ENCODE assay signal across 10 cellular contexts in the genomic region with DNA sequence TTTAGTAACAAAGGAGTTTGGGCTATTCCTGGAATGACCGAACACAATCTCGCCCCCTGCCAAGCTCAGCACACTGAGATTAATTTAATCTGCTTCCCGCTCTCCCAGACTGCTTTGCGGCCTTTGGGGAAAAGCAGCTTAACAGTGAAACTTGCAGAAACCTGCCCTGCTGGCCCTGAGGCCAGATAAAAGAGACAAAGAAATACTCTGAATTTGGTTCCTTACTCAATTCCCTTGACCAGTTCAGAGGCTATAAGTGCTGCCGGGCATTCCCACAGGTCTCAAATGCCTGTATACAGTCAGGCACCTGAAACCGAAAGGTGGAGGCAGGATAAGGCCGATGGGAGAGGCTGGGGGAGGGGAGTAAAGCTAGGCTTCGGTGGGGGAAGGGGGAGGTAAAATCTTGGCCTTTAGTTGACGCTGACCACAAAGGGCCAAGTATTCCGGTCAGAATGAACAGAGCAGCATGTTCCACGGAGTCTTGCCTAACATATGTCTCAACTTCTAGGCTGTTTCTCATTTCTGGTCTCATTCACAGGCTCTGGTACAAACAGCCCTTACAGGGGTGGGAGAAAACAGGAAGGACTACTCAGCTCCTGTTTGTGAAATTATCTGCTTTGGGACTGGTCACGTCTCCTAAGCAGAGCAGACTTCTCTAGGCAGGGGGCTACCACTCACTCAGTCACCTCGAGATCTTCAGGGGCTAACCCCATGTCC. TPM values are rescaled to one million over a fixed set of nuclear protein-coding genes. Genes with fewer than 3 reads are reported as not detected.
A peak's percentile ranks its signal among the peaks of the same experiment; 100 is the strongest.
DNase-seq lines count a peak whose midpoint lies in the region; FAIRE-seq and TF ChIP-seq lines count a peak whose summit lies in the region.
"Had no signal": no experiment of that assay in that cellular context is flagged by ENCODE, and none has a peak within 500 bp of the region (broad histone marks: within the 10 kb centered on the region; RNA-seq: fewer than 3 reads in every experiment).

No MANE protein-coding gene starts in this region.

- CTCF ChIA-PET in endothelial cell of umbilical vein (lab: Charles Lee) = interaction anchor here (0.9 to 2.7 kb wide), 8 partner anchors 9 to 43 kb away, joined by 3 to 15 read pairs (median 3); no protein-coding TSS in a partner anchor

- peak; percentile 48 for FAIRE-seq in endothelial cell of umbilical vein (lab: Jason Lieb, UNC)
- FAIRE-seq: TTC549 had no signal

- H3K9ac ChIP-seq in NT2/D1 (ENCODE audit: insufficient read length, low read depth) (peak overlapping the region; percentile 27), endothelial cell of umbilical vein (replicated peaks; ENCODE audit: extremely low read depth, insufficient read depth, low read length) (no peak overlapping the region)

- H3K27ac ChIP-seq in endothelial cell of umbilical vein (ENCODE audit: insufficient read depth, low read depth, low read length) = no peak overlapping the region
- peak overlapping the region; percentile 96 for H3K27ac ChIP-seq in muscle layer of duodenum (ENCODE audit: low read length)

- TF ChIP-seq POLR2A in endothelial cell of umbilical vein (IDR thresholded peaks at IDR 0.05; ENCODE audit: low read depth, low read length) = no peak

- POLR2A ChIA-PET in endothelial cell of umbilical vein (lab: Charles Lee) = interaction anchor here (1.5 to 2.0 kb wide), 2 partner anchors 9 to 11 kb away, joined by 5 to 7 read pairs; no protein-coding TSS in a partner anchor

- no peaks in the 10 kb centered on the region for H3K27me3 ChIP-seq in NT2/D1 (ENCODE audit: insufficient read depth, insufficient read length)
- no peaks in the 10 kb centered on the region for H3K27me3 ChIP-seq in endothelial cell of umbilical vein (ENCODE audit: control insufficient read depth in 2 of 2, insufficient read depth in 2 of 2, low read length in 2 of 2)
- H3K27me3 ChIP-seq in muscle layer of duodenum (ENCODE audit: low read depth, low read length) = no peaks in the 10 kb centered on the region

- H3K9me1 ChIP-seq in endothelial cell of umbilical vein (replicated peaks; ENCODE audit: control insufficient read depth, extremely low read depth, insufficient read depth, low read length) = no peaks in the 10 kb centered on the region

- H3K4me1 ChIP-seq in NT2/D1 (ENCODE audit: insufficient read depth, insufficient read length) (peaks cover 28% of the 10 kb centered on the region), endothelial cell of umbilical vein (ENCODE audit: control insufficient read depth, extremely low read depth, insufficient read depth, low read length) (peaks cover 68% of the 10 kb centered on the region), muscle layer of duodenum (ENCODE audit: control insufficient read depth in 1 of 2, insufficient read depth in 2 of 2, low read length in 2 of 2) (peaks cover 58 to 83% of the 10 kb centered on the region in 2 donors)

- DNase-seq in AG09309 (ENCODE audit: low read depth) (peak; percentile 86), NT2/D1 (ENCODE audit: low read depth, low spot score) (no peak), endothelial cell of umbilical vein (ENCODE audit: low read depth, low spot score) (peak; percentile 66), GM10266 (ENCODE audit: extremely low spot score) (no peak), NCI-H2196 treated with DMSO at 0.1 percent for 48 hours (lab: John Stamatoyannopoulos, UW; ENCODE audit: unreplicated experiment) (no peak), OCI-M2 (lab: John Stamatoyannopoulos, UW; ENCODE audit: unreplicated experiment) (no peak)
- DNase-seq in stimulated activated naive CD4-positive, alpha-beta T cell treated with Interleukin-2 at 50 U/mL for 16 hours (lab: John Stamatoyannopoulos, UW) = no peak

- dilution Hi-C loops in endothelial cell of umbilical vein (cut with MboI; ENCODE audit: extremely low pct_ligation_motif_present, low sequenced_read_pairs) = no loop called here

- no TSS peak for BruUV-seq in endothelial cell of umbilical vein (replicated peaks; lab: Mats Ljungman, UMichigan)

- H3K9me3 ChIP-seq in NT2/D1 (ENCODE audit: insufficient read depth, low read length) = no peaks in the 10 kb centered on the region
- H3K9me3 ChIP-seq in endothelial cell of umbilical vein (replicated peaks; ENCODE audit: control insufficient read depth, insufficient read depth, low read length) = no peaks in the 10 kb centered on the region
- no peaks in the 10 kb centered on the region for H3K9me3 ChIP-seq in muscle layer of duodenum (ENCODE audit: control insufficient read depth in 1 of 2, low read length in 2 of 2)

- intact Hi-C loops in endothelial cell of umbilical vein (cut with micrococcal nuclease) = loop anchor here (1.0 kb wide), 1 partner anchor 43 kb away; no protein-coding TSS in a partner anchor

- H3K36me3 ChIP-seq in NT2/D1 (ENCODE audit: insufficient read depth, insufficient read length, low read length) (peaks cover 42% of the 10 kb centered on the region), endothelial cell of umbilical vein (ENCODE audit: control insufficient read depth in 2 of 2, extremely low read depth in 1 of 2, insufficient read depth in 2 of 2, low read length in 2 of 2) (peaks cover 0 to 5% of the 10 kb centered on the region in 2 experiments), muscle layer of duodenum (ENCODE audit: control insufficient read depth in 1 of 2, insufficient read depth in 2 of 2, low read length in 2 of 2) (peaks cover 13 to 19% of the 10 kb centered on the region in 2 donors)

- no peak overlapping the region for H2AFZ ChIP-seq in endothelial cell of umbilical vein (ENCODE audit: low read depth, low read length)

- peak overlapping the region; percentile 4 for H3K4me2 ChIP-seq in endothelial cell of umbilical vein (ENCODE audit: insufficient read depth, low read length)

- peaks cover 7% of the 10 kb centered on the region for H4K20me1 ChIP-seq in endothelial cell of umbilical vein (replicated peaks; ENCODE audit: control insufficient read depth, extremely low read depth, insufficient read depth, low read length)

- no peak for TF ChIP-seq CTCF in AG09309 (IDR thresholded peaks at IDR 0.05; ENCODE audit: control insufficient read depth, insufficient read depth, low read depth, low read length, missing control alignments)
- no peak for TF ChIP-seq CTCF in endothelial cell of umbilical vein (IDR thresholded peaks at IDR 0.05; ENCODE audit: extremely low read depth in 1 of 2, insufficient read depth in 1 of 2, low read depth in 1 of 2, low read length in 2 of 2)
- TF ChIP-seq CTCF in GM10266 (IDR thresholded peaks at IDR 0.05; ENCODE audit: control insufficient read depth, insufficient read depth, low read depth, missing control alignments) = no peak

- peaks cover 94% of the 10 kb centered on the region for H3K79me2 ChIP-seq in endothelial cell of umbilical vein (ENCODE audit: control insufficient read depth, insufficient read depth, low read length)

- H3K4me3 ChIP-seq in AG09309 (ENCODE audit: control insufficient read depth, low read depth, low read length) = no peak overlapping the region
- no peak overlapping the region for H3K4me3 ChIP-seq in NT2/D1 (ENCODE audit: insufficient read length, low read depth)
- no peak overlapping the region for H3K4me3 ChIP-seq in endothelial cell of umbilical vein (replicated peaks in 1 of 3; ENCODE audit: insufficient read depth in 1 of 3, low read depth in 1 of 3, low read length in 3 of 3)
- peak overlapping the region; percentile 9 to 46 for H3K4me3 ChIP-seq in muscle layer of duodenum (ENCODE audit: low read depth in 1 of 2, low read length in 2 of 2)

TF ChIP-seq in endothelial cell of umbilical vein, 7 proteins besides CTCF, POLR2A, EP300 and RAD21:
- peak; percentile 26 for TF ChIP-seq POLR2AphosphoS5 (IDR thresholded peaks at IDR 0.05; ENCODE audit: insufficient read depth, low read depth, low read length)
- TF ChIP-seq JUN (IDR thresholded peaks at IDR 0.05; ENCODE audit: borderline replicate concordance, insufficient read depth, insufficient read length, low read depth) = no peak

RNA-seq across cellular contexts. Expression of a gene that starts 17.8 kb away (rescaled TPM):
- total RNA-seq in endothelial cell of umbilical vein = not detected in 2 replicates
- 0.11 TPM in 1 of 2 replicates, not detected in the other for polyA plus RNA-seq in endothelial cell of umbilical vein
- polyA plus RNA-seq in endothelial cell of umbilical vein (2011; cell fraction: cytosol; rRNA removed) = not detected in 2 replicates
- polyA plus RNA-seq in endothelial cell of umbilical vein (2011; cell fraction: nucleus; rRNA removed) = not detected in 2 replicates
- not detected in 2 replicates for polyA plus RNA-seq in endothelial cell of umbilical vein (2012)
- polyA minus RNA-seq in endothelial cell of umbilical vein = not detected in 2 replicates
- polyA minus RNA-seq in endothelial cell of umbilical vein (2011; cell fraction: cytosol; rRNA and poly(A)+ RNA removed) = not detected
- polyA minus RNA-seq in endothelial cell of umbilical vein (2011; cell fraction: nucleus; rRNA and poly(A)+ RNA removed) = 0.43 TPM in 1 of 2 replicates, not detected in the other
- total RNA-seq: Daoy had no signal

Comparison
In these comparisons a context has a peak if more than half of its experiments do, and no peak if none do; other contexts are left out.
1. DNase-seq: peak in AG09309 (single experiment) and endothelial cell of umbilical vein (single experiment); none in NT2/D1 (single experiment), GM10266 (single experiment), stimulated activated naive CD4-positive, alpha-beta T cell treated with Interleukin-2 at 50 U/mL for 16 hours (single experiment), NCI-H2196 treated with DMSO at 0.1 percent for 48 hours (single experiment) and OCI-M2 (single experiment).
2. H3K4me3 ChIP-seq: peak in muscle layer of duodenum (2 of 2); none in AG09309 (single experiment), NT2/D1 (single experiment) and endothelial cell of umbilical vein (0 of 3).